9 cellular contexts compared by ENCODE assay signal in the genomic region with DNA sequence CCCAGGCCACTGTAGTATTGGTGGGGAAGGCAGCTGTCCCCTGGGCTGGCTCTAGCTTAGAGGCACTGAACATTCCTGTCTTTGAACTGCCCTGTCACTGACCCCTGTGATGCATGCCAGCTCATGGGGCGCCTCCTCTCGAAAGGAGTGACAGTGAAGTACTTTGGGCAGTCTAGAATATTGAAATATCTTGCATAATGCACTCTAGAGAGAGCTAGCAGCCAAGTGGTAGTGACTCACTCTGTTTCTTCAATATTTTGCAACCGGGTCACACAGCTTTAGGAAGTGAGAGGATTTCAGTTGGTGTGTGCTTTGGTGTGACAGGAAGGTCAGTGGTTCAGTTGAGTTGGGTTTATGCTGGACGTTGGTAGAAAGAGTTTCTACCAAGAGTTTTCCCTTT. TPM values are rescaled to one million over a fixed set of nuclear protein-coding genes. Genes with fewer than 3 reads are reported as not detected.
DNase-seq lines count a peak whose midpoint lies in the region; TF ChIP-seq lines count a peak whose summit lies in the region.
"Had no signal": no experiment of that assay in that cellular context is flagged by ENCODE, and none has a peak within 500 bp of the region (broad histone marks: within the 10 kb centered on the region; RNA-seq: fewer than 3 reads in every experiment).

No MANE protein-coding gene starts in this region.

- peak overlapping the region; percentile 45 for H3K4me2 ChIP-seq in osteoblast (ENCODE audit: insufficient read depth, low read length)

- DNase-seq in Caki2 (ENCODE audit: low read depth) (peak; percentile 58), RPMI7951 (ENCODE audit: low read depth) (peak; percentile 89), esophagus squamous epithelium (lab: John Stamatoyannopoulos, UW) (peak; percentile 21), osteoblast (ENCODE audit: insufficient read length, low spot score, missing footprints) (peak; percentile 86), HuH-7 (ENCODE audit: low spot score) (no peak), SK-N-DZ (ENCODE audit: low spot score) (no peak), NCI-H146 (lab: John Stamatoyannopoulos, UW) (no peak), NCI-H748 (lab: John Stamatoyannopoulos, UW; ENCODE audit: unreplicated experiment) (no peak)

- peaks cover 12 to 45% (median 15%) of the 10 kb centered on the region in 3 donors for H3K4me1 ChIP-seq in esophagus squamous epithelium
- peaks cover 30% of the 10 kb centered on the region for H3K4me1 ChIP-seq in osteoblast (ENCODE audit: insufficient read depth, low read length)

- intact Hi-C loops in esophagus squamous epithelium (cut with DNase I), result no loop called here

- peaks cover 32% of the 10 kb centered on the region for H3K79me2 ChIP-seq in osteoblast (ENCODE audit: insufficient read depth, low read length)

- H3K27ac ChIP-seq in esophagus squamous epithelium, result peak overlapping the region; percentile 79 to 87 (median 84)
- peak overlapping the region; percentile 49 for H3K27ac ChIP-seq in osteoblast (ENCODE audit: low read depth, low read length)

- WGBS in esophagus squamous epithelium, 2 donors, result 7 to 14% methylated on average over 2 of the region's 4 CpGs

- TF ChIP-seq POLR2A in esophagus squamous epithelium (IDR thresholded peaks at IDR 0.05), result no peak

- no peak overlapping the region for H2AFZ ChIP-seq in osteoblast (ENCODE audit: low read length)

- H4K20me1 ChIP-seq in osteoblast (ENCODE audit: insufficient read depth, low read length), result peaks cover 38% of the 10 kb centered on the region

- H3K36me3 ChIP-seq in esophagus squamous epithelium (peaks cover 19 to 83% (median 22%) of the 10 kb centered on the region in 3 donors), osteoblast (ENCODE audit: insufficient read depth, low read length) (peaks cover 61% of the 10 kb centered on the region)

- TF ChIP-seq CTCF in esophagus squamous epithelium (IDR thresholded peaks at IDR 0.05) (no peak), osteoblast (IDR thresholded peaks at IDR 0.05; ENCODE audit: extremely low read depth, low read depth, low read length) (no peak)

- in situ Hi-C loops in Caki2 (cut with HindIII; ENCODE audit: low pct_unique_long_range_greater_than_20kb, low sequenced_read_pairs), result no loop called here

- H3K27me3 ChIP-seq in esophagus squamous epithelium, result no peaks in the 10 kb centered on the region
- no peaks in the 10 kb centered on the region for H3K27me3 ChIP-seq in osteoblast (ENCODE audit: insufficient read depth, low read length)

- no peak overlapping the region for H3K4me3 ChIP-seq in esophagus squamous epithelium
- H3K4me3 ChIP-seq in osteoblast (ENCODE audit: insufficient read depth, low read length), result no peak overlapping the region
- H3K4me3 ChIP-seq: GM12878 had no signal

- H3K9me3 ChIP-seq in esophagus squamous epithelium, result no peaks in the 10 kb centered on the region
- no peaks in the 10 kb centered on the region for H3K9me3 ChIP-seq in osteoblast (ENCODE audit: low read depth, low read length)

RNA-seq across cellular contexts. Expression of gene ST14, which starts 35.5 kb away (rescaled TPM):
- 0.37 TPM in 1 of 2 replicates, not detected in the other for total RNA-seq in Caki2 (2014; rRNA removed; shearing (Covaris generic); ENCODE audit: low replicate concordance)
- total RNA-seq in RPMI7951 (2014; rRNA removed; shearing (Covaris generic)), result 0.60 TPM in 1 of 2 replicates, not detected in the other
- 100 to 1,000 TPM; 109 to 225 (median 141) TPM for total RNA-seq in esophagus squamous epithelium
- under 0.01 TPM in 1 of 2 replicates, not detected in the other for total RNA-seq in osteoblast
- polyA plus RNA-seq in SK-N-DZ (2014; cell fraction: cytosol; rRNA removed), result not detected in 2 replicates
- 0.42 TPM in 1 of 2 replicates, not detected in the other for polyA plus RNA-seq in SK-N-DZ (2014; cell fraction: nucleus; rRNA removed)

RNA-seq across cellular contexts. Expression of gene APLP2, which starts 54.4 kb away (rescaled TPM):
- 143 and 169 TPM in 2 replicates for total RNA-seq in Caki2 (2014; rRNA removed; shearing (Covaris generic); ENCODE audit: low replicate concordance)
- total RNA-seq in RPMI7951 (2014; rRNA removed; shearing (Covaris generic)), result 180 and 184 TPM in 2 replicates
- 100 to 1,000 TPM; 134 to 221 (median 177) TPM for total RNA-seq in esophagus squamous epithelium
- total RNA-seq in osteoblast, result 326 and 331 TPM in 2 replicates
- 113 and 122 TPM in 2 replicates for polyA plus RNA-seq in SK-N-DZ (2014; cell fraction: cytosol; rRNA removed)
- polyA plus RNA-seq in SK-N-DZ (2014; cell fraction: nucleus; rRNA removed), result 120 and 142 TPM in 2 replicates

Comparison
In these comparisons a context has a peak if more than half of its experiments do, and no peak if none do; other contexts are left out.
1. DNase-seq: peak in Caki2 (single experiment), RPMI7951 (single experiment), esophagus squamous epithelium (single experiment) and osteoblast (single experiment); none in HuH-7 (single experiment), SK-N-DZ (single experiment), NCI-H146 (single experiment) and NCI-H748 (single experiment).
2. RNA of gene ST14, which starts 35.5 kb away (total RNA-seq): 109 to 225 TPM in esophagus squamous epithelium; 0.60 TPM in RPMI7951, 0.37 TPM in Caki2 and under 0.01 TPM in osteoblast; every median in the first group is over 10 times any median in the second.